15 cellular contexts compared by ENCODE assay signal in genomic region chr12:68012712-68013111, GRCh38. TPM values are rescaled to one million over a fixed set of nuclear protein-coding genes. Genes with fewer than 3 reads are reported as not detected.
DNase-seq lines count a peak whose midpoint lies in the region; ATAC-seq and TF ChIP-seq lines count a peak whose summit lies in the region.
"Had no signal": no experiment of that assay in that cellular context is flagged by ENCODE, and none has a peak within 500 bp of the region (broad histone marks: within the 10 kb centered on the region; RNA-seq: fewer than 3 reads in every experiment).

No MANE protein-coding gene starts in this region.

- H3K4me1 ChIP-seq in heart right ventricle = no peaks in the 10 kb centered on the region
- H3K4me1 ChIP-seq: A549, breast epithelium, SJSA1 had no signal

- no peak overlapping the region for H3K4me3 Mint-ChIP-seq in activated CD4-positive, alpha-beta memory T cell treated with anti-CD3 and anti-CD28 coated beads for 36 hours
- no peak overlapping the region for H3K4me3 Mint-ChIP-seq in activated CD4-positive, alpha-beta memory T cell treated with anti-CD3 and anti-CD28 coated beads, Interleukin-2, amount 10 ng/mL, durations not matched to agents 7 days and 5 days

- no peaks in the 10 kb centered on the region for H3K9me3 ChIP-seq in heart right ventricle
- H3K9me3 ChIP-seq: A549, breast epithelium, SJSA1 had no signal

- no peaks in the 10 kb centered on the region for H3K27me3 Mint-ChIP-seq in activated CD4-positive, alpha-beta memory T cell treated with anti-CD3 and anti-CD28 coated beads for 36 hours
- H3K27me3 Mint-ChIP-seq in activated CD4-positive, alpha-beta memory T cell treated with anti-CD3 and anti-CD28 coated beads, Interleukin-2, amount 10 ng/mL, durations not matched to agents 7 days and 5 days = no peaks in the 10 kb centered on the region

- POLR2A ChIA-PET in activated CD4-positive, alpha-beta memory T cell treated with anti-CD3 and anti-CD28 coated beads for 36 hours (lab: Charles Lee) = interaction anchor here (1.2 to 2.6 kb wide), 3 partner anchors 10 to 146 kb away, joined by 3 to 13 read pairs (median 7); no protein-coding TSS in a partner anchor
- POLR2A ChIA-PET in activated CD4-positive, alpha-beta memory T cell treated with anti-CD3 and anti-CD28 coated beads, Interleukin-2, amount 10 ng/mL, durations not matched to agents 7 days and 5 days (lab: Charles Lee) = interaction anchor here (1.5 to 1.8 kb wide), 2 partner anchors 16 to 19 kb away, joined by 3 to 4 read pairs; no protein-coding TSS in a partner anchor

- CTCF ChIA-PET in activated CD4-positive, alpha-beta memory T cell treated with anti-CD3 and anti-CD28 coated beads for 36 hours (lab: Charles Lee) = interaction anchor here (1.0 to 1.5 kb wide), 3 partner anchors 11 to 365 kb away, joined by 3 to 7 read pairs (median 3); no protein-coding TSS in a partner anchor
- CTCF ChIA-PET in activated CD4-positive, alpha-beta memory T cell treated with anti-CD3 and anti-CD28 coated beads, Interleukin-2, amount 10 ng/mL, durations not matched to agents 7 days and 5 days (lab: Charles Lee) = interaction anchor here (0.9 to 1.7 kb wide), 4 partner anchors 9 to 107 kb away, joined by 3 to 8 read pairs (median 3); no protein-coding TSS in a partner anchor

- no peak overlapping the region for H3K27ac ChIP-seq in heart right ventricle
- H3K27ac ChIP-seq: A549, breast epithelium, SJSA1 had no signal

- WGBS in heart right ventricle, 2 donors = 58 to 65% methylated on average over 2 of the region's 2 CpGs

- H3K27me3 ChIP-seq in heart right ventricle = no peaks in the 10 kb centered on the region
- H3K27me3 ChIP-seq: breast epithelium, SJSA1 had no signal

- peaks cover 34% of the 10 kb centered on the region for H3K4me1 Mint-ChIP-seq in activated CD4-positive, alpha-beta memory T cell treated with anti-CD3 and anti-CD28 coated beads for 36 hours (ENCODE audit: low read depth)
- H3K4me1 Mint-ChIP-seq in activated CD4-positive, alpha-beta memory T cell treated with anti-CD3 and anti-CD28 coated beads, Interleukin-2, amount 10 ng/mL, durations not matched to agents 7 days and 5 days = peaks cover 23% of the 10 kb centered on the region

- no peaks in the 10 kb centered on the region for H3K9me3 Mint-ChIP-seq in activated CD4-positive, alpha-beta memory T cell treated with anti-CD3 and anti-CD28 coated beads for 36 hours
- no peaks in the 10 kb centered on the region for H3K9me3 Mint-ChIP-seq in activated CD4-positive, alpha-beta memory T cell treated with anti-CD3 and anti-CD28 coated beads, Interleukin-2, amount 10 ng/mL, durations not matched to agents 7 days and 5 days

- peak; percentile 77 for ATAC-seq in HG02798 (IDR thresholded peaks at IDR 0.05; ENCODE audit: poor library complexity, unreplicated experiment)
- ATAC-seq in heart right ventricle = no peak
- ATAC-seq: A549 had no signal

- H3K36me3 ChIP-seq in heart right ventricle = no peaks in the 10 kb centered on the region
- H3K36me3 ChIP-seq: breast epithelium, SJSA1 had no signal

- H3K27ac Mint-ChIP-seq in activated CD4-positive, alpha-beta memory T cell treated with anti-CD3 and anti-CD28 coated beads for 36 hours = peak overlapping the region; percentile 81
- no peak overlapping the region for H3K27ac Mint-ChIP-seq in activated CD4-positive, alpha-beta memory T cell treated with anti-CD3 and anti-CD28 coated beads, Interleukin-2, amount 10 ng/mL, durations not matched to agents 7 days and 5 days

- intact Hi-C loops in activated CD4-positive, alpha-beta memory T cell treated with anti-CD3 and anti-CD28 coated beads for 36 hours (cut with micrococcal nuclease) = loop anchor here (2.0 kb wide), 1 partner anchor 20 kb away; no protein-coding TSS in a partner anchor
- intact Hi-C loops in heart right ventricle (cut with DNase I) = no loop called here

- H3K4me3 ChIP-seq in heart right ventricle = no peak overlapping the region
- H3K4me3 ChIP-seq: A549, breast epithelium, SJSA1 had no signal

- no peak for DNase-seq in activated CD4-positive, alpha-beta memory T cell treated with anti-CD3 and anti-CD28 coated beads for 36 hours
- DNase-seq in activated CD4-positive, alpha-beta memory T cell treated with anti-CD3 and anti-CD28 coated beads, Interleukin-2, amount 10 ng/mL, durations not matched to agents 7 days and 5 days = no peak
- peak; percentile 35 for DNase-seq in NCI-H128 (lab: John Stamatoyannopoulos, UW; ENCODE audit: unreplicated experiment)
- DNase-seq in stimulated activated CD4-positive, alpha-beta T cell treated with anti-CD3 and anti-CD28 coated beads, Interleukin-12 subunit alpha, Interleukin-12 subunit beta, amount 100 ng/mL, for 4 hours = no peak
- DNase-seq in heart right ventricle = no peak
- DNase-seq in activated CD4-positive, CD25-positive, alpha-beta regulatory T cell (lab: John Stamatoyannopoulos, UW) = no peak
- DNase-seq in kidney glomerular epithelial cell (lab: John Stamatoyannopoulos, UW) = no peak
- DNase-seq: activated CD8-positive, alpha-beta memory T cell treated with anti-CD3 and anti-CD28 coated beads, Interleukin-2, amount 50 U/mL, for 48 hours; midbrain; NCI-H2029 had no signal

- TF ChIP-seq CTCF in heart right ventricle (IDR thresholded peaks at IDR 0.05) = no peak

- H3K36me3 Mint-ChIP-seq in activated CD4-positive, alpha-beta memory T cell treated with anti-CD3 and anti-CD28 coated beads for 36 hours = peaks cover 9% of the 10 kb centered on the region
- peaks cover 5% of the 10 kb centered on the region for H3K36me3 Mint-ChIP-seq in activated CD4-positive, alpha-beta memory T cell treated with anti-CD3 and anti-CD28 coated beads, Interleukin-2, amount 10 ng/mL, durations not matched to agents 7 days and 5 days (ENCODE audit: low read depth)

RNA-seq across cellular contexts. Expression of gene IFNG-AS1, which starts 23.5 kb away (rescaled TPM):
- 1 to 10 TPM in 1 of 2 experiments, under 1 TPM in 1; 0.48 to 1.1 TPM for total RNA-seq in activated CD4-positive, alpha-beta memory T cell treated with anti-CD3 and anti-CD28 coated beads for 36 hours
- total RNA-seq in activated CD4-positive, alpha-beta memory T cell treated with anti-CD3 and anti-CD28 coated beads, Interleukin-2, amount 10 ng/mL, durations not matched to agents 7 days and 5 days = under 1 TPM; 0.35 to 0.40 TPM
- 1 to 10 TPM in 2 of 10 donors, under 1 TPM in 5, not detected in 3; 0.13 to 1.7 (median 0.46) TPM for total RNA-seq in heart right ventricle
- polyA plus RNA-seq in heart right ventricle = under 1 TPM in 1 of 2 donors, not detected in 1; 0.37 TPM
- total RNA-seq: G401, SJSA1 had no signal
- polyA plus RNA-seq: A549 had no signal
